ENCODE assay signal across 1 cellular context in genomic region chr16:21626659-21627277, GRCh38.
A peak's percentile ranks its signal among the peaks of the same experiment; 100 is the strongest.
TF ChIP-seq lines count a peak whose summit lies in the region.

No MANE protein-coding gene starts in this region.

TF ChIP-seq in SK-N-SH treated with all-trans-retinoic acid at 6 μM for 48 hours, 23 proteins besides CTCF, POLR2A, EP300 and RAD21 (continued from another document):
- TF ChIP-seq, protein P1, sequence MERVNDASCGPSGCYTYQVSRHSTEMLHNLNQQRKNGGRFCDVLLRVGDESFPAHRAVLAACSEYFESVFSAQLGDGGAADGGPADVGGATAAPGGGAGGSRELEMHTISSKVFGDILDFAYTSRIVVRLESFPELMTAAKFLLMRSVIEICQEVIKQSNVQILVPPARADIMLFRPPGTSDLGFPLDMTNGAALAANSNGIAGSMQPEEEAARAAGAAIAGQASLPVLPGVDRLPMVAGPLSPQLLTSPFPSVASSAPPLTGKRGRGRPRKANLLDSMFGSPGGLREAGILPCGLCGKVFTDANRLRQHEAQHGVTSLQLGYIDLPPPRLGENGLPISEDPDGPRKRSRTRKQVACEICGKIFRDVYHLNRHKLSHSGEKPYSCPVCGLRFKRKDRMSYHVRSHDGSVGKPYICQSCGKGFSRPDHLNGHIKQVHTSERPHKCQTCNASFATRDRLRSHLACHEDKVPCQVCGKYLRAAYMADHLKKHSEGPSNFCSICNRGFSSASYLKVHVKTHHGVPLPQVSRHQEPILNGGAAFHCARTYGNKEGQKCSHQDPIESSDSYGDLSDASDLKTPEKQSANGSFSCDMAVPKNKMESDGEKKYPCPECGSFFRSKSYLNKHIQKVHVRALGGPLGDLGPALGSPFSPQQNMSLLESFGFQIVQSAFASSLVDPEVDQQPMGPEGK (CRISPR knock-in tag; IDR thresholded peaks at IDR 0.05; ENCODE audit: borderline replicate concordance) = 0 out of 2 replicates have a peak, but pooled peaks have one; percentile 52
- no peak for TF ChIP-seq ZNF565 (CRISPR knock-in tag; conservative IDR thresholded peaks at IDR 0.05; ENCODE audit: low read depth)
- no peak for TF ChIP-seq BACH2 (CRISPR knock-in tag; IDR thresholded peaks at IDR 0.05; ENCODE audit: borderline replicate concordance)
- no peak for TF ChIP-seq CSDC2 (CRISPR knock-in tag; IDR thresholded peaks at IDR 0.05)
